Comparison of ENCODE assay signal across 27 cellular contexts in genomic region chr14:40129162-40129561, GRCh38.
"Had no signal": no experiment of that assay in that cellular context is flagged by ENCODE, and none has a peak within 500 bp of the region (broad histone marks: within the 10 kb centered on the region; RNA-seq: fewer than 3 reads in every experiment).

No MANE protein-coding gene starts in this region.

- FAIRE-seq: urothelium cell line had no signal

- H3K9me3 ChIP-seq: neutrophil, psoas muscle, suprapubic skin, thoracic aorta, tibial artery had no signal

- H3K27ac ChIP-seq: left ventricle myocardium inferior, neural progenitor cell, neutrophil, parathyroid adenoma, psoas muscle, skin epidermis, suprapubic skin, thoracic aorta, tibial artery, upper lobe of right lung had no signal

- H2AFZ ChIP-seq: neural progenitor cell, parathyroid adenoma had no signal

- DNase-seq: hypothalamus; immature natural killer cell; left ventricle myocardium inferior; mesendoderm; naive B cell; natural killer cell; nephron progenitor cell; occipital lobe; psoas muscle; stimulated activated CD4-positive, alpha-beta T cell treated with anti-CD3 and anti-CD28 coated beads, Interleukin-12 subunit alpha, Interleukin-12 subunit beta, amount 100 ng/mL, for 4 hours; stimulated activated CD4-positive, alpha-beta T cell treated with anti-CD3 and anti-CD28 coated beads, Interleukin-15, amount 100 ng/mL, for 24 hours; stimulated activated CD4-positive, alpha-beta T cell treated with anti-CD3 and anti-CD28 coated beads, Interleukin-2, amount 100 ng/mL, for 24 hours; stimulated activated CD4-positive, alpha-beta T cell treated with anti-CD3 and anti-CD28 coated beads, Interleukin-4, amount 100 ng/mL, for 24 hours; stimulated activated naive CD4-positive, alpha-beta T cell; tibial artery; trophoblast cell; upper lobe of right lung had no signal

- H3K36me3 ChIP-seq: left ventricle myocardium inferior, neural progenitor cell, neutrophil, suprapubic skin, thoracic aorta, tibial artery, upper lobe of right lung had no signal

- H3K4me3 ChIP-seq: left ventricle myocardium inferior, lung, neural progenitor cell, psoas muscle, skin epidermis, suprapubic skin, thoracic aorta, tibial artery, upper lobe of right lung had no signal

- H3K4me1 ChIP-seq: left ventricle myocardium inferior, neural progenitor cell, parathyroid adenoma, psoas muscle, suprapubic skin, tibial artery, upper lobe of right lung had no signal

- ATAC-seq: natural killer cell; psoas muscle; sciatic nerve; stimulated activated effector memory CD8-positive, alpha-beta T cell treated with anti-CD3 and anti-CD28 coated beads, Interleukin-12 subunit alpha, Interleukin-12 subunit beta, amount 100 ng/mL, for 72 hours; upper lobe of right lung had no signal

- H3K4me2 ChIP-seq: neural progenitor cell had no signal

- H3K27me3 ChIP-seq: neural progenitor cell, neutrophil, suprapubic skin, tibial artery, upper lobe of right lung had no signal

- H3K9ac ChIP-seq: neural progenitor cell, parathyroid adenoma had no signal
